ENCODE assay signal across 25 cellular contexts in genomic region chr22:45210174-45210573, GRCh38. TPM values are rescaled to one million over a fixed set of nuclear protein-coding genes. Genes with fewer than 3 reads are reported as not detected.
A peak's percentile ranks its signal among the peaks of the same experiment; 100 is the strongest.
DNase-seq lines count a peak whose midpoint lies in the region; ATAC-seq and TF ChIP-seq lines count a peak whose summit lies in the region.
"Had no signal": no experiment of that assay in that cellular context is flagged by ENCODE, and none has a peak within 500 bp of the region (broad histone marks: within the 10 kb centered on the region; RNA-seq: fewer than 3 reads in every experiment).

No MANE protein-coding gene starts in this region.

- peak overlapping the region; percentile 45 for H3K27ac Mint-ChIP-seq in dendritic cell treated with granulocyte-macrophage colony-stimulating factor and Interleukin-4, amounts not matched to agents 40 ng/mL and 50 ng/mL, for 4 days
- no peak overlapping the region for H3K27ac Mint-ChIP-seq in CD4-positive, alpha-beta T cell
- H3K27ac Mint-ChIP-seq in activated naive CD8-positive, alpha-beta T cell treated with anti-CD3 and anti-CD28 coated beads, Interleukin-2, amount 50 U/mL, for 24 hours = no peak overlapping the region
- H3K27ac Mint-ChIP-seq: activated naive CD8-positive, alpha-beta T cell; T-helper 2 cell treated with Interferon-gamma antibody and Interleukin-4, amounts not matched to agents 5 μg/mL and 100 μg/mL, for 36 hours had no signal

- H2BK12ac ChIP-seq in neuronal stem cell (ENCODE audit: low read length) = no peak overlapping the region

- H3K36me3 Mint-ChIP-seq in dendritic cell treated with granulocyte-macrophage colony-stimulating factor and Interleukin-4, amounts not matched to agents 40 ng/mL and 50 ng/mL, for 4 days (ENCODE audit: low read depth) = peaks cover 78% of the 10 kb centered on the region
- H3K36me3 Mint-ChIP-seq in CD4-positive, alpha-beta T cell (ENCODE audit: low read depth) = peaks cover 10% of the 10 kb centered on the region
- peaks cover 7% of the 10 kb centered on the region for H3K36me3 Mint-ChIP-seq in activated naive CD8-positive, alpha-beta T cell treated with anti-CD3 and anti-CD28 coated beads, Interleukin-2, amount 50 U/mL, for 24 hours (ENCODE audit: low read depth)

- H2AFZ ChIP-seq in neuronal stem cell (ENCODE audit: low read length) = no peak overlapping the region

- H3K9ac ChIP-seq in neuronal stem cell (ENCODE audit: low read depth, low read length, poor library complexity) = peak overlapping the region; percentile 37

- no peaks in the 10 kb centered on the region for H3K79me1 ChIP-seq in neuronal stem cell (ENCODE audit: low read depth, low read length)

- no peak overlapping the region for H3K23ac ChIP-seq in neuronal stem cell (ENCODE audit: low read depth, low read length, poor library complexity)

- H2BK15ac ChIP-seq in neuronal stem cell (ENCODE audit: low read length) = no peak overlapping the region

- no peak overlapping the region for H3K4ac ChIP-seq in neuronal stem cell (ENCODE audit: low read length)

- no CpG with 5 or more reads among the region's 7 CpGs for WGBS in neuronal stem cell (ENCODE audit: extremely low coverage in 2 of 2, insufficient read length in 2 of 2, insufficient replicate concordance in 1 of 2), 2 donors

- TF ChIP-seq CTCF in CD4-positive, alpha-beta T cell (IDR thresholded peaks at IDR 0.05) = no peak

- H3K14ac ChIP-seq in neuronal stem cell (ENCODE audit: low read length) = peak overlapping the region; percentile 0

- H3K9me3 Mint-ChIP-seq in dendritic cell treated with granulocyte-macrophage colony-stimulating factor and Interleukin-4, amounts not matched to agents 40 ng/mL and 50 ng/mL, for 4 days = no peaks in the 10 kb centered on the region
- no peaks in the 10 kb centered on the region for H3K9me3 Mint-ChIP-seq in CD4-positive, alpha-beta T cell
- no peaks in the 10 kb centered on the region for H3K9me3 Mint-ChIP-seq in activated naive CD8-positive, alpha-beta T cell treated with anti-CD3 and anti-CD28 coated beads, Interleukin-2, amount 50 U/mL, for 24 hours
- H3K9me3 Mint-ChIP-seq: activated T-helper 17 cell treated with anti-CD3 and anti-CD28 coated beads, Interleukin-2, amount 50 U/mL, for 72 hours; T-helper 2 cell treated with Interferon-gamma antibody and Interleukin-4, amounts not matched to agents 5 μg/mL and 100 μg/mL, for 36 hours had no signal

- no peak overlapping the region for H3K4me3 Mint-ChIP-seq in dendritic cell treated with granulocyte-macrophage colony-stimulating factor and Interleukin-4, amounts not matched to agents 40 ng/mL and 50 ng/mL, for 4 days
- no peak overlapping the region for H3K4me3 Mint-ChIP-seq in CD4-positive, alpha-beta T cell
- no peak overlapping the region for H3K4me3 Mint-ChIP-seq in activated naive CD8-positive, alpha-beta T cell treated with anti-CD3 and anti-CD28 coated beads, Interleukin-2, amount 50 U/mL, for 24 hours
- H3K4me3 Mint-ChIP-seq: activated naive CD8-positive, alpha-beta T cell; activated T-helper 17 cell treated with anti-CD3 and anti-CD28 coated beads, Interleukin-2, amount 50 U/mL, for 72 hours; T-helper 2 cell treated with Interferon-gamma antibody and Interleukin-4, amounts not matched to agents 5 μg/mL and 100 μg/mL, for 36 hours had no signal

- H3K4me3 ChIP-seq in neuronal stem cell (ENCODE audit: low read length in 2 of 2) = no peak overlapping the region
- H3K4me3 ChIP-seq: heart right ventricle, left ventricle myocardium inferior, transverse colon had no signal

- H3K36me3 ChIP-seq in neuronal stem cell (replicated peaks in 1 of 2; ENCODE audit: control insufficient read depth in 2 of 2, insufficient read depth in 2 of 2, low read length in 2 of 2) = peaks cover 0 to 10% of the 10 kb centered on the region in 2 donors
- H3K36me3 ChIP-seq: BE2C, brain microvascular endothelial cell, WERI-Rb-1 had no signal

- no peak overlapping the region for H4K8ac ChIP-seq in neuronal stem cell (ENCODE audit: low read depth, low read length)

- H3K4me2 ChIP-seq in neuronal stem cell (ENCODE audit: insufficient read depth, low read length, poor library complexity, severe bottlenecking) = no peak overlapping the region

- no peak for ATAC-seq in left cardiac atrium
- no peak for ATAC-seq in CD4-positive, alpha-beta T cell (ENCODE audit: poor library complexity)
- ATAC-seq in activated naive CD8-positive, alpha-beta T cell treated with anti-CD3 and anti-CD28 coated beads, Interleukin-2, amount 50 U/mL, for 24 hours = no peak

- H2BK5ac ChIP-seq in neuronal stem cell (ENCODE audit: low read length) = no peak overlapping the region

- H3K4me1 Mint-ChIP-seq in dendritic cell treated with granulocyte-macrophage colony-stimulating factor and Interleukin-4, amounts not matched to agents 40 ng/mL and 50 ng/mL, for 4 days (ENCODE audit: low read depth) = peaks cover 69% of the 10 kb centered on the region
- H3K4me1 Mint-ChIP-seq in CD4-positive, alpha-beta T cell (ENCODE audit: low read depth) = no peaks in the 10 kb centered on the region
- peaks cover 9% of the 10 kb centered on the region for H3K4me1 Mint-ChIP-seq in activated naive CD8-positive, alpha-beta T cell treated with anti-CD3 and anti-CD28 coated beads, Interleukin-2, amount 50 U/mL, for 24 hours

- H3K4me1 ChIP-seq in neuronal stem cell (ENCODE audit: control insufficient read depth in 2 of 2, insufficient read depth in 1 of 2, low read depth in 1 of 2, low read length in 2 of 2) = peaks cover 17 to 22% of the 10 kb centered on the region in 2 donors
- H3K4me1 ChIP-seq: Caco-2 had no signal

- H2BK120ac ChIP-seq in neuronal stem cell (ENCODE audit: low read depth, low read length) = no peak overlapping the region

- peak overlapping the region; percentile 71 for H3K18ac ChIP-seq in neuronal stem cell (ENCODE audit: low read length)

- no peak overlapping the region for H4K91ac ChIP-seq in neuronal stem cell (ENCODE audit: low read depth, low read length, poor library complexity)

- CTCF ChIA-PET in CD4-positive, alpha-beta T cell (lab: Charles Lee) = interaction anchor here (2.0 kb wide), 1 partner anchor 31 kb away, joined by 8 read pairs; no protein-coding TSS in a partner anchor

- H3K27ac ChIP-seq in neuronal stem cell (replicated peaks; ENCODE audit: low read length) = no peak overlapping the region
- no peak overlapping the region for H3K27ac ChIP-seq in CD4-positive, alpha-beta T cell (ENCODE audit: low read depth, low read length)
- H3K27ac ChIP-seq: heart right ventricle, left ventricle myocardium inferior, transverse colon, WERI-Rb-1 had no signal

- H3K27me3 Mint-ChIP-seq in dendritic cell treated with granulocyte-macrophage colony-stimulating factor and Interleukin-4, amounts not matched to agents 40 ng/mL and 50 ng/mL, for 4 days = no peaks in the 10 kb centered on the region
- no peaks in the 10 kb centered on the region for H3K27me3 Mint-ChIP-seq in CD4-positive, alpha-beta T cell
- no peaks in the 10 kb centered on the region for H3K27me3 Mint-ChIP-seq in activated naive CD8-positive, alpha-beta T cell treated with anti-CD3 and anti-CD28 coated beads, Interleukin-2, amount 50 U/mL, for 24 hours
- H3K27me3 Mint-ChIP-seq: activated naive CD8-positive, alpha-beta T cell; activated T-helper 17 cell treated with anti-CD3 and anti-CD28 coated beads, Interleukin-2, amount 50 U/mL, for 72 hours had no signal

- DNase-seq in cardiac septum (ENCODE audit: low spot score) (peak; percentile 33), left cardiac atrium (no peak), neuronal stem cell (ENCODE audit: low spot score) (no peak), nucleus accumbens (lab: John Stamatoyannopoulos, UW) (no peak), DMS 273 treated with DMSO at 0.1 percent for 48 hours (lab: John Stamatoyannopoulos, UW) (no peak)
- no peak for DNase-seq in CD4-positive, alpha-beta T cell
- DNase-seq in activated naive CD8-positive, alpha-beta T cell treated with anti-CD3 and anti-CD28 coated beads, Interleukin-2, amount 50 U/mL, for 24 hours = no peak
- DNase-seq: activated CD4-positive, alpha-beta T cell treated with anti-CD3 and anti-CD28 coated beads, Interleukin-2, amount 50 U/mL, for 1 hour; Caco-2; left ventricle myocardium inferior; NCI-H1436; NCI-H2171; small intestine; stimulated activated CD4-positive, alpha-beta T cell treated with anti-CD3 and anti-CD28 coated beads, Interleukin-2, amount 100 ng/mL, for 48 hours; stimulated activated naive CD8-positive, alpha-beta T cell treated with anti-CD3 and anti-CD28 coated beads, Interleukin-15, Interleukin-2, amounts not matched to agents 100 U/mL and 50 U/mL, for 24 hours; transverse colon; WERI-Rb-1 had no signal

- H2AK5ac ChIP-seq in neuronal stem cell (ENCODE audit: low read depth, low read length) = no peak overlapping the region

- no peaks in the 10 kb centered on the region for H3K9me3 ChIP-seq in neuronal stem cell (replicated peaks in 1 of 2; ENCODE audit: control insufficient read depth in 2 of 2, insufficient read depth in 1 of 2, low read depth in 1 of 2, low read length in 2 of 2)
- H3K9me3 ChIP-seq in CD4-positive, alpha-beta T cell (ENCODE audit: control insufficient read depth, low read length) = no peaks in the 10 kb centered on the region
- H3K9me3 ChIP-seq: BE2C, Caco-2, heart right ventricle, left ventricle myocardium inferior, MG63, transverse colon had no signal

- H3K27me3 ChIP-seq in neuronal stem cell (ENCODE audit: control insufficient read depth in 3 of 3, insufficient read depth in 3 of 3, low read depth in 1 of 3, low read length in 3 of 3) = no peaks in the 10 kb centered on the region
- no peaks in the 10 kb centered on the region for H3K27me3 ChIP-seq in CD4-positive, alpha-beta T cell (ENCODE audit: control insufficient read depth, insufficient read depth, low read length)
- H3K27me3 ChIP-seq: BE2C, brain microvascular endothelial cell, MG63, transverse colon had no signal

- POLR2A ChIA-PET in CD4-positive, alpha-beta T cell (lab: Charles Lee) = no interaction called here

- intact Hi-C loops in cardiac septum (cut with DNase I) (no loop called here), left cardiac atrium (cut with DNase I) (no loop called here)
- intact Hi-C loops in dendritic cell treated with granulocyte-macrophage colony-stimulating factor and Interleukin-4, amounts not matched to agents 40 ng/mL and 50 ng/mL, for 4 days (cut with micrococcal nuclease) = no loop called here
- intact Hi-C loops in CD4-positive, alpha-beta T cell (cut with DNase I, micrococcal nuclease) = no loop called here

RNA-seq across cellular contexts. Expression of gene KIAA0930, which starts 30.5 kb away (rescaled TPM):
- total RNA-seq in cardiac septum (21.6 TPM), left cardiac atrium (10 to 100 TPM; 25.8 to 38.5 TPM)
- polyA plus RNA-seq in neuronal stem cell (2013, experiment 1 of 2) = 62.1 TPM
- 61.2 TPM for polyA plus RNA-seq in neuronal stem cell (2013, experiment 2 of 2)
- 1 to 10 TPM; 6.7 to 7.4 TPM for total RNA-seq in CD4-positive, alpha-beta T cell

RNA-seq across cellular contexts. Expression of gene NUP50, which starts 46.4 kb away (rescaled TPM):
- 13.4 TPM for total RNA-seq in cardiac septum
- 10 to 100 TPM; 21.9 to 25.0 TPM for total RNA-seq in left cardiac atrium
- 39.5 TPM for polyA plus RNA-seq in neuronal stem cell (2013, experiment 1 of 2)
- polyA plus RNA-seq in neuronal stem cell (2013, experiment 2 of 2) = 39.4 TPM
- total RNA-seq in CD4-positive, alpha-beta T cell = 100 to 1,000 TPM; 141 TPM
